Comparison of ENCODE assay signal across 2 cellular contexts in the genomic region with DNA sequence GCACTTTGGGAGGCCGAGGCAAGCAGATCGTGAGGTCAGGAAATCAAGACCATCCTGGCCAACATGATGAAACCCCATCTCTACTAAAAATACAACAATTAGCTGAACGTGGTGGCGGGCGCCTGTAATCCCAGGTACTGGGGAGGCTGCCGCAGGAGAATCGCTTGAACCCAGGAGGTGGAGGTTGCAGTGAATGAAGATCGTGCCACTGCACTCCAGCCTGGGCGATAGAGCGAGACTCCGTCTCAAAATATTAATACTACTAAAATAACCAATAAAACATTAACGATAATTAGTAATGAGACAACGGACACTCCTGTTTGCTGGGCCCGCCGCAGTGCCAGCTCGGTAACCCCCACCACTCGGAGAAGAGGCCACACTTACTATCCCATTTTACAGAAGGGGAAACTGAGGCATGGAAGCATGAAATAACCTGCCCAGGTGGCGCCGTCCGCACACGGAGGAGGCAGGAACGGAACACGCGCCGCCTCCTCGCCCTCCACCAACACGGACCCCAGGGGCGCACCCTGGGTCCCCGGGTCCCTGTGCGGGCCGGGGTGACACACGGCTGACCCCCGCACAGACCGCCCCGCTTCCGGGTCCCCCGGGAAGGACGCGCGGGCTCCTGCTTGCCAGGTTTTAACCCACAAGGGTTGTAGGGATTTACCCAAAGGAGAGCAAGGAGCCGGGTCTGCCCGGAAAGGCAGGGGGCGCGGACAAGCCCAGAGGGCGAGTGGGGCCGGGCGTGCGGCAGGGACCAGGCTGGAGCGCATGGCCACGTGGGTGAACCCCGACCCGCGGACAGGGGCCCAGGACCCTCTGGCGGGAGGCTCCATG.
A peak's percentile ranks its signal among the peaks of the same experiment; 100 is the strongest.
TF ChIP-seq lines count a peak whose summit lies in the region.

No MANE protein-coding gene starts in this region.

TF ChIP-seq in HCT116, 20 proteins besides CTCF, POLR2A, EP300 and RAD21:
- TF ChIP-seq, protein P1, sequence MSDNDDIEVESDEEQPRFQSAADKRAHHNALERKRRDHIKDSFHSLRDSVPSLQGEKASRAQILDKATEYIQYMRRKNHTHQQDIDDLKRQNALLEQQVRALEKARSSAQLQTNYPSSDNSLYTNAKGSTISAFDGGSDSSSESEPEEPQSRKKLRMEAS (IDR thresholded peaks at IDR 0.05) = no peak
- TF ChIP-seq TCF7L2 (IDR thresholded peaks at IDR 0.05; ENCODE audit: borderline replicate concordance, extremely low read depth, insufficient read depth, insufficient read length) (no peak), SIN3A (IDR thresholded peaks at IDR 0.05; ENCODE audit: low read depth) (no peak), ZFX (IDR thresholded peaks at IDR 0.05) (no peak), POLR2AphosphoS5 (IDR thresholded peaks at IDR 0.05; ENCODE audit: low read depth, low read length) (no peak), EGR1 (IDR thresholded peaks at IDR 0.05; ENCODE audit: low read depth) (no peak)
- TF ChIP-seq, protein P2, sequence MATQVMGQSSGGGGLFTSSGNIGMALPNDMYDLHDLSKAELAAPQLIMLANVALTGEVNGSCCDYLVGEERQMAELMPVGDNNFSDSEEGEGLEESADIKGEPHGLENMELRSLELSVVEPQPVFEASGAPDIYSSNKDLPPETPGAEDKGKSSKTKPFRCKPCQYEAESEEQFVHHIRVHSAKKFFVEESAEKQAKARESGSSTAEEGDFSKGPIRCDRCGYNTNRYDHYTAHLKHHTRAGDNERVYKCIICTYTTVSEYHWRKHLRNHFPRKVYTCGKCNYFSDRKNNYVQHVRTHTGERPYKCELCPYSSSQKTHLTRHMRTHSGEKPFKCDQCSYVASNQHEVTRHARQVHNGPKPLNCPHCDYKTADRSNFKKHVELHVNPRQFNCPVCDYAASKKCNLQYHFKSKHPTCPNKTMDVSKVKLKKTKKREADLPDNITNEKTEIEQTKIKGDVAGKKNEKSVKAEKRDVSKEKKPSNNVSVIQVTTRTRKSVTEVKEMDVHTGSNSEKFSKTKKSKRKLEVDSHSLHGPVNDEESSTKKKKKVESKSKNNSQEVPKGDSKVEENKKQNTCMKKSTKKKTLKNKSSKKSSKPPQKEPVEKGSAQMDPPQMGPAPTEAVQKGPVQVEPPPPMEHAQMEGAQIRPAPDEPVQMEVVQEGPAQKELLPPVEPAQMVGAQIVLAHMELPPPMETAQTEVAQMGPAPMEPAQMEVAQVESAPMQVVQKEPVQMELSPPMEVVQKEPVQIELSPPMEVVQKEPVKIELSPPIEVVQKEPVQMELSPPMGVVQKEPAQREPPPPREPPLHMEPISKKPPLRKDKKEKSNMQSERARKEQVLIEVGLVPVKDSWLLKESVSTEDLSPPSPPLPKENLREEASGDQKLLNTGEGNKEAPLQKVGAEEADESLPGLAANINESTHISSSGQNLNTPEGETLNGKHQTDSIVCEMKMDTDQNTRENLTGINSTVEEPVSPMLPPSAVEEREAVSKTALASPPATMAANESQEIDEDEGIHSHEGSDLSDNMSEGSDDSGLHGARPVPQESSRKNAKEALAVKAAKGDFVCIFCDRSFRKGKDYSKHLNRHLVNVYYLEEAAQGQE (IDR thresholded peaks at IDR 0.05; ENCODE audit: low read depth) = no peak
TF ChIP-seq in HCT116: peak in this region for 0.

TF ChIP-seq in GM12878, 131 proteins besides CTCF, POLR2A, EP300 and RAD21:
- TF ChIP-seq ETV6 (conservative IDR thresholded peaks at IDR 0.05 in 1 of 2, IDR thresholded peaks at IDR 0.05 in 1 of 2; ENCODE audit: borderline replicate concordance in 1 of 2, low read depth in 1 of 2) = no peak
- no peak for TF ChIP-seq HDAC6 (IDR thresholded peaks at IDR 0.05; ENCODE audit: unreplicated experiment)
- TF ChIP-seq EGR1 (IDR thresholded peaks at IDR 0.05; ENCODE audit: borderline replicate concordance in 1 of 2, low read depth in 2 of 2, low read length in 2 of 2) = no peak
- 0 out of 2 replicates have a peak, but pooled peaks have one; percentile 34 for TF ChIP-seq IKZF1 (conservative IDR thresholded peaks at IDR 0.05)
- no peak for TF ChIP-seq STAT3 (IDR thresholded peaks at IDR 0.05; ENCODE audit: low read depth, low read length)
- TF ChIP-seq CHD4 (IDR thresholded peaks at IDR 0.05) = 0 out of 2 replicates have a peak, but pooled peaks have one; percentile 36
- TF ChIP-seq, protein P2 (IDR thresholded peaks at IDR 0.05; ENCODE audit: low read depth, low read length) = no peak
- no peak for TF ChIP-seq NFIC (IDR thresholded peaks at IDR 0.05; ENCODE audit: low read depth, low read length)
- TF ChIP-seq TBL1XR1 (IDR thresholded peaks at IDR 0.05; ENCODE audit: low read depth, low read length) = no peak
- TF ChIP-seq, protein P3, sequence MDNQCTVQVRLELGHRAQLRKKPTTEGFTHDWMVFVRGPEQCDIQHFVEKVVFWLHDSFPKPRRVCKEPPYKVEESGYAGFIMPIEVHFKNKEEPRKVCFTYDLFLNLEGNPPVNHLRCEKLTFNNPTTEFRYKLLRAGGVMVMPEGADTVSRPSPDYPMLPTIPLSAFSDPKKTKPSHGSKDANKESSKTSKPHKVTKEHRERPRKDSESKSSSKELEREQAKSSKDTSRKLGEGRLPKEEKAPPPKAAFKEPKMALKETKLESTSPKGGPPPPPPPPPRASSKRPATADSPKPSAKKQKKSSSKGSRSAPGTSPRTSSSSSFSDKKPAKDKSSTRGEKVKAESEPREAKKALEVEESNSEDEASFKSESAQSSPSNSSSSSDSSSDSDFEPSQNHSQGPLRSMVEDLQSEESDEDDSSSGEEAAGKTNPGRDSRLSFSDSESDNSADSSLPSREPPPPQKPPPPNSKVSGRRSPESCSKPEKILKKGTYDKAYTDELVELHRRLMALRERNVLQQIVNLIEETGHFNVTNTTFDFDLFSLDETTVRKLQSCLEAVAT (IDR thresholded peaks at IDR 0.05) = peak; percentile 94
- TF ChIP-seq IRF4 (IDR thresholded peaks at IDR 0.05; ENCODE audit: low read depth, low read length) = no peak
- TF ChIP-seq ZBED1 (IDR thresholded peaks at IDR 0.05; ENCODE audit: borderline replicate concordance) = no peak
- TF ChIP-seq MXI1 (IDR thresholded peaks at IDR 0.05; ENCODE audit: low read depth, low read length) = no peak
- TF ChIP-seq FOS (IDR thresholded peaks at IDR 0.05; ENCODE audit: borderline replicate concordance, extremely low read depth, insufficient read length) = no peak
- no peak for TF ChIP-seq CEBPB (IDR thresholded peaks at IDR 0.05; ENCODE audit: borderline replicate concordance in 1 of 2, low read depth in 2 of 2, low read length in 2 of 2)
- TF ChIP-seq GATAD2B (conservative IDR thresholded peaks at IDR 0.05; ENCODE audit: low read depth) = peak; percentile 53; the same call in 1 of the 2 replicates
